ENCODE assay signal across 1 cellular context in the genomic region with DNA sequence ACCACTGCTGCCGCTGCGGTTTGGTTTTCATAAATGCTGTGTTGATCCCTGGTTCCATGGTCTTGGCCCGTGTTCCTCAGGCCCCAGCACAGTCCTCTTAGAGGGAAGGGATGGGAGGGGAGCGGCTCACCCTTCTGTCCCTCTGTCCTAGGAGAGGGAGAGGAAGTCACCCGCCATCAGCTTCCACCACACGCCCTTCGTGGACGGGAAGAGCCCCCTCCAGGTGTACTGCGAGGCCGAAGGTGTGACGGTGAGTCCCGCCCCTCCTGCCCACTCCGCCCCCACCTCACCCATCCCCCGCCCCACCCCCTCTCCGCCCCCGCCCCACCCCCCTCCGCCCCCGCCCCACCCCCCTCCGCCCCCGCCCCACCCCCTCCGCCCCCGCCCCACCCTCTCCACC.
TF ChIP-seq lines count a peak whose summit lies in the region.

No MANE protein-coding gene starts in this region.

TF ChIP-seq in SK-N-SH, 30 proteins besides CTCF, POLR2A, EP300 and RAD21 (continued from another document):
- TF ChIP-seq EZH2phosphoT487 (IDR thresholded peaks at IDR 0.05; ENCODE audit: borderline replicate concordance, low read depth), result no peak
- no peak for TF ChIP-seq FOSL2 (IDR thresholded peaks at IDR 0.05; ENCODE audit: borderline replicate concordance, low read depth)
- TF ChIP-seq, protein P1, sequence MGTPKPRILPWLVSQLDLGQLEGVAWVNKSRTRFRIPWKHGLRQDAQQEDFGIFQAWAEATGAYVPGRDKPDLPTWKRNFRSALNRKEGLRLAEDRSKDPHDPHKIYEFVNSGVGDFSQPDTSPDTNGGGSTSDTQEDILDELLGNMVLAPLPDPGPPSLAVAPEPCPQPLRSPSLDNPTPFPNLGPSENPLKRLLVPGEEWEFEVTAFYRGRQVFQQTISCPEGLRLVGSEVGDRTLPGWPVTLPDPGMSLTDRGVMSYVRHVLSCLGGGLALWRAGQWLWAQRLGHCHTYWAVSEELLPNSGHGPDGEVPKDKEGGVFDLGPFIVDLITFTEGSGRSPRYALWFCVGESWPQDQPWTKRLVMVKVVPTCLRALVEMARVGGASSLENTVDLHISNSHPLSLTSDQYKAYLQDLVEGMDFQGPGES (IDR thresholded peaks at IDR 0.05; ENCODE audit: low read depth, low read length), result no peak
- TF ChIP-seq ELF1 (IDR thresholded peaks at IDR 0.05), result no peak
- no peak for TF ChIP-seq POLR2AphosphoS5 (IDR thresholded peaks at IDR 0.05; ENCODE audit: low read depth, low read length)
- TF ChIP-seq GATA2 (CRISPR knock-in tag; IDR thresholded peaks at IDR 0.05), result no peak
- TF ChIP-seq RXRA (IDR thresholded peaks at IDR 0.05; ENCODE audit: borderline replicate concordance, low read depth), result no peak
- no peak for TF ChIP-seq YY1 (IDR thresholded peaks at IDR 0.05; ENCODE audit: low read depth)
- no peak for TF ChIP-seq CHD2 (IDR thresholded peaks at IDR 0.05; ENCODE audit: low read length, partially characterized antibody)
- no peak for TF ChIP-seq RFX5 (IDR thresholded peaks at IDR 0.05; ENCODE audit: low read length)
- no peak for TF ChIP-seq NFIC (IDR thresholded peaks at IDR 0.05; ENCODE audit: borderline replicate concordance)
- no peak for TF ChIP-seq SIN3A (IDR thresholded peaks at IDR 0.05; ENCODE audit: borderline replicate concordance, low read depth, low read length)
- no peak for TF ChIP-seq SMC3 (IDR thresholded peaks at IDR 0.05; ENCODE audit: low read depth, low read length)
- no peak for TF ChIP-seq RCOR1 (IDR thresholded peaks at IDR 0.05; ENCODE audit: low read length)
